24 cellular contexts compared by ENCODE assay signal in genomic region chr4:121885115-121885514, GRCh38.
"Had no signal": no experiment of that assay in that cellular context is flagged by ENCODE, and none has a peak within 500 bp of the region (broad histone marks: within the 10 kb centered on the region; RNA-seq: fewer than 3 reads in every experiment).

No MANE protein-coding gene starts in this region.

- DNase-seq: Karpas-422, KG1, MG63, NCI-H1092 treated with DMSO at 0.1 percent for 48 hours, NCI-H1436, NCI-H187, NCI-H2029, NCI-H2081 treated with DMSO at 0.1 percent for 48 hours, NCI-H2171, NCI-H226, NCI-H446, NCI-H510A, NCI-H524 treated with DMSO at 0.1 percent for 48 hours, NCI-H69, NCI-H774, OCI-M1, PC-9, Peyer's patch, SHP77 treated with DMSO at 0.1 percent for 48 hours, SK-N-SH, SW 1271, T-helper 1 cell, T-helper 17 cell had no signal

- ATAC-seq: Right ventricle myocardium inferior, T-helper 17 cell had no signal
